In genomic region chr10:44380829-44381600, GRCh38 we compare ENCODE assay signal across 1 cellular context.
TF ChIP-seq lines count a peak whose summit lies in the region.

No MANE protein-coding gene starts in this region.

TF ChIP-seq in H1, 55 proteins besides CTCF, POLR2A, EP300 and RAD21:
- TF ChIP-seq RNF2 (IDR thresholded peaks at IDR 0.05; ENCODE audit: borderline replicate concordance, low read depth, low read length, missing control alignments, poor library complexity, severe bottlenecking) (no peak), POU5F1 (IDR thresholded peaks at IDR 0.05; ENCODE audit: low read depth, low read length) (no peak), CTBP2 (IDR thresholded peaks at IDR 0.05; ENCODE audit: borderline replicate concordance, insufficient read depth, insufficient read length, low read length) (no peak), HDAC6 (IDR thresholded peaks at IDR 0.05; ENCODE audit: low read depth, low read length) (no peak), NRF1 (IDR thresholded peaks at IDR 0.05; ENCODE audit: low read depth, low read length) (no peak), JUN (IDR thresholded peaks at IDR 0.05; ENCODE audit: low read depth, low read length) (no peak), RBBP5 (IDR thresholded peaks at IDR 0.05; ENCODE audit: borderline replicate concordance, low read depth, low read length) (no peak), GABPA (IDR thresholded peaks at IDR 0.05; ENCODE audit: borderline replicate concordance, insufficient read depth, low read length) (no peak), CREB1 (IDR thresholded peaks at IDR 0.05) (no peak), ZNF274 (IDR thresholded peaks at IDR 0.05; ENCODE audit: borderline replicate concordance, extremely low read depth, low read length) (no peak), SIX5 (IDR thresholded peaks at IDR 0.05; ENCODE audit: low read depth, low read length) (no peak), MAFK (IDR thresholded peaks at IDR 0.05; ENCODE audit: low read depth, low read length) (no peak), CHD7 (IDR thresholded peaks at IDR 0.05; ENCODE audit: insufficient replicate concordance, low read length) (no peak), CBX8 (IDR thresholded peaks at IDR 0.05; ENCODE audit: borderline replicate concordance, low read depth, low read length) (no peak)
